In genomic region chr7:99543081-99543671, GRCh38 we compare ENCODE assay signal across 20 cellular contexts. TPM values are rescaled to one million over a fixed set of nuclear protein-coding genes. Genes with fewer than 3 reads are reported as not detected.
"Had no signal": no experiment of that assay in that cellular context is flagged by ENCODE, and none has a peak within 500 bp of the region (broad histone marks: within the 10 kb centered on the region; RNA-seq: fewer than 3 reads in every experiment).

No MANE protein-coding gene starts in this region.

- FAIRE-seq: endometrium, frontal cortex, keratinocyte had no signal

- H3K4me1 ChIP-seq: parathyroid adenoma, right atrium auricular region, sigmoid colon, stomach, thyroid gland had no signal

- H3K27ac ChIP-seq: neutrophil, parathyroid adenoma, right atrium auricular region, sigmoid colon, stomach, thyroid gland had no signal

- DNase-seq: cortex of kidney; effector memory CD8-positive, alpha-beta T cell; erythroblast; hypothalamus; natural killer cell; sigmoid colon; stimulated activated CD4-positive, alpha-beta T cell treated with anti-CD3 and anti-CD28 coated beads, Interleukin-2, amount 100 ng/mL, for 24 hours; stimulated activated CD4-positive, alpha-beta T cell treated with anti-CD3 and anti-CD28 coated beads, Interleukin-4, amount 100 ng/mL, for 24 hours; stimulated activated naive CD4-positive, alpha-beta T cell treated with Interleukin-2 at 50 U/mL for 16 hours; stomach; thyroid gland had no signal

- H3K27me3 ChIP-seq: neutrophil, right atrium auricular region, sigmoid colon, stomach, thyroid gland had no signal

- H3K4me3 ChIP-seq: lung, right atrium auricular region, sigmoid colon, stomach, thyroid gland had no signal

- ATAC-seq: effector memory CD8-positive, alpha-beta T cell; left lobe of liver; natural killer cell; stimulated activated effector memory CD8-positive, alpha-beta T cell treated with anti-CD3 and anti-CD28 coated beads, Interleukin-12 subunit alpha, Interleukin-12 subunit beta, amount 100 ng/mL, for 72 hours had no signal

- H3K9ac ChIP-seq: parathyroid adenoma had no signal

- H3K9me3 ChIP-seq: thyroid gland had no signal

RNA-seq across cellular contexts. Expression of gene TMEM225B, which starts 54.9 kb away (rescaled TPM):
- total RNA-seq: frontal cortex, right atrium auricular region had no signal
